12 cellular contexts compared by ENCODE assay signal in genomic region chr6:372336-372911, GRCh38. TPM values are rescaled to one million over a fixed set of nuclear protein-coding genes. Genes with fewer than 3 reads are reported as not detected.
A peak's percentile ranks its signal among the peaks of the same experiment; 100 is the strongest.
DNase-seq lines count a peak whose midpoint lies in the region; ATAC-seq lines count a peak whose summit lies in the region.
"Had no signal": no experiment of that assay in that cellular context is flagged by ENCODE, and none has a peak within 500 bp of the region (broad histone marks: within the 10 kb centered on the region; RNA-seq: fewer than 3 reads in every experiment).

No MANE protein-coding gene starts in this region.

- peak overlapping the region; percentile 25 to 87 (median 76) for H3K4me3 Mint-ChIP-seq in naive B cell
- H3K4me3 Mint-ChIP-seq: nephron progenitor cell had no signal

- peaks cover 0 to 5% (median 0%) of the 10 kb centered on the region in 7 donors for H3K9me3 Mint-ChIP-seq in naive B cell

- H3K27me3 Mint-ChIP-seq in naive B cell: peaks cover 0 to 24% (median 8%) of the 10 kb centered on the region in 3 donors

- H3K36me3 Mint-ChIP-seq in naive B cell: no peaks in the 10 kb centered on the region

- H3K4me1 Mint-ChIP-seq in naive B cell: peaks cover 19 to 42% (median 31%) of the 10 kb centered on the region in 3 donors

- peak overlapping the region in 3 of 6 donors; percentile 7 to 42 (median 41) for H3K27ac Mint-ChIP-seq in naive B cell
- H3K27ac Mint-ChIP-seq: activated T-cell treated with anti-CD3 and anti-CD28 coated beads, Interleukin-2, amount 50 U/mL, for 72 hours; nephron progenitor cell had no signal

- ATAC-seq in GM19035 (IDR thresholded peaks at IDR 0.05; ENCODE audit: unreplicated experiment) (peak; percentile 53), GM21723 (IDR thresholded peaks at IDR 0.05; ENCODE audit: unreplicated experiment) (peak; percentile 74), naive B cell (ENCODE audit: low read depth in 2 of 2) (peak; percentile 45 to 53), GM21423 (IDR thresholded peaks at IDR 0.05; ENCODE audit: unreplicated experiment) (no peak)
- ATAC-seq: activated T-cell treated with anti-CD3 and anti-CD28 coated beads, Interleukin-2, amount 50 U/mL, for 72 hours had no signal

- DNase-seq in KBM-7 (peak; percentile 51), naive B cell (no peak), NCI-H526 (lab: John Stamatoyannopoulos, UW) (no peak), retina (no peak)
- DNase-seq in stimulated activated naive CD4-positive, alpha-beta T cell treated with Interleukin-2 at 50 U/mL for 16 hours (lab: John Stamatoyannopoulos, UW): no peak
- DNase-seq: activated T-cell treated with anti-CD3 and anti-CD28 coated beads, Interleukin-2, amount 50 U/mL, for 72 hours; NCI-H187; nephron progenitor cell; WERI-Rb-1 had no signal

- in situ Hi-C loops in KBM-7 (cut with MboI; ENCODE audit: low pct_unique_long_range_greater_than_20kb, low sequenced_read_pairs): no loop called here

RNA-seq across cellular contexts. Expression of gene IRF4, which starts 19.1 kb away (rescaled TPM):
- polyA plus RNA-seq in naive B cell (ENCODE audit: low read depth in 6 of 6): 10 to 100 TPM; 20.8 to 45.7 (median 34.9) TPM
